Comparison of ENCODE assay signal across 1 cellular context in genomic region chr6:147879031-147879430, GRCh38.
TF ChIP-seq lines count a peak whose summit lies in the region.

No MANE protein-coding gene starts in this region.

TF ChIP-seq in HepG2, 621 proteins besides CTCF, POLR2A, EP300 and RAD21 (continued from another document):
- TF ChIP-seq ZXDC (CRISPR knock-in tag; IDR thresholded peaks at IDR 0.05) (no peak), ZNF225 (CRISPR knock-in tag; IDR thresholded peaks at IDR 0.05) (no peak), CEBPB (IDR thresholded peaks at IDR 0.05; ENCODE audit: borderline replicate concordance, low read depth, low read length) (0 out of 2 replicates have a peak, but pooled peaks have one; percentile 11), ISL2 (CRISPR knock-in tag; IDR thresholded peaks at IDR 0.05) (no peak)
